In the genomic region with DNA sequence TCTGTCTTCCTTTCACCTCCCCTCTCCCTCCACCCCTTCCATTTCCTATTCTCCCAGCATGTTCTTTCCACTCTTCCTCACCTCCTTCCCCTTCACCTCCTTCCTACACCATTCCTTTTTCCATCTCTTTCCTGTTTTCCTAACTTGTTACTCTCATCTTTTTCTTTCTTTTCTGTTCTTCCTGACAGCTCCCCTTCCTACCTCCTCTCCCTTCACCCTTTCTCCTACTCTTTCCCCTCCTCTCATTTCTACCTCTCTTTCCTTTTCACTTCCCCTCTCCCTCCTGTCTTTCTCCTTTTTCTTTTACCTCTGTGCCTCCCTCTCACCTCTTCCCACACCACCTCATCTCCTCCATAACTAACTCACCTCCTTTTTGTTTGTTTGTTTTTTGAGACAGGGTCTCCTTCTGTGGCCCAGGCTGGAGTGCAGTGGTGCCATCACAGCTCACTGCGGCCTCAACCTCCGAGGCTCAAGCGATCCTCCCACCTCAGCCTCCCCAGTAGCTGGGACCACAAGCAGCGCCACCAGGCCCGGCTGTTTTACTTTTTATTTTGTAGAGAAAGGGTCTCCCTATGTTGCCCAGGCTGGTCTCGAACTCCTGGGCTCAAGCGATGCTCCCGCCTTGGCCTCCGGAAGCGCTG, we compare ENCODE assay signal across 8 cellular contexts. TPM values are rescaled to one million over a fixed set of nuclear protein-coding genes. Genes with fewer than 3 reads are reported as not detected.
A peak's percentile ranks its signal among the peaks of the same experiment; 100 is the strongest.
DNase-seq lines count a peak whose midpoint lies in the region; ATAC-seq, FAIRE-seq and TF ChIP-seq lines count a peak whose summit lies in the region.

No MANE protein-coding gene starts in this region.

- H3F3A ChIP-seq in PC-9 (ENCODE audit: insufficient read depth, low read depth), result peaks cover 17% of the 10 kb centered on the region; the same call in 1 of the 2 replicates

- H3K9me1 ChIP-seq in endothelial cell of umbilical vein (replicated peaks; ENCODE audit: control insufficient read depth, extremely low read depth, insufficient read depth, low read length), result no peaks in the 10 kb centered on the region

- FAIRE-seq in endothelial cell of umbilical vein (lab: Jason Lieb, UNC) (peak; percentile 8), RCC 7860 (lab: Jason Lieb, UNC) (no peak)

- H3K9me2 ChIP-seq in PC-9 (ENCODE audit: insufficient read depth), result no peaks in the 10 kb centered on the region

- H3K4me2 ChIP-seq in PC-9 (peak overlapping the region; percentile 78), endothelial cell of umbilical vein (ENCODE audit: insufficient read depth, low read length) (no peak overlapping the region), osteoblast (ENCODE audit: insufficient read depth, low read length) (peak overlapping the region; percentile 98)

- BruUV-seq in PC-9 (replicated peaks; lab: Mats Ljungman, UMichigan) (no TSS peak), endothelial cell of umbilical vein (replicated peaks; lab: Mats Ljungman, UMichigan) (no TSS peak)

- H3K4me3 ChIP-seq in CD4-positive, CD25-positive, alpha-beta regulatory T cell (ENCODE audit: low read depth, low read length), result peak overlapping the region; percentile 94
- peak overlapping the region; percentile 65 for H3K4me3 ChIP-seq in PC-9
- peak overlapping the region in 1 of 3 experiments; percentile 82 for H3K4me3 ChIP-seq in endothelial cell of umbilical vein (replicated peaks in 1 of 3; ENCODE audit: insufficient read depth in 1 of 3, low read depth in 1 of 3, low read length in 3 of 3)
- H3K4me3 ChIP-seq in osteoblast (ENCODE audit: insufficient read depth, low read length), result peak overlapping the region; percentile 98

- H3K36me3 Mint-ChIP-seq in CD4-positive, CD25-positive, alpha-beta regulatory T cell, result peaks cover 3% of the 10 kb centered on the region

- no peaks in the 10 kb centered on the region for H3K27me3 ChIP-seq in CD4-positive, CD25-positive, alpha-beta regulatory T cell (ENCODE audit: control insufficient read depth, insufficient read depth, low read length)
- H3K27me3 ChIP-seq in PC-9 (ENCODE audit: insufficient read depth, low read depth) (no peaks in the 10 kb centered on the region), endothelial cell of umbilical vein (ENCODE audit: control insufficient read depth in 2 of 2, insufficient read depth in 2 of 2, low read length in 2 of 2) (no peaks in the 10 kb centered on the region), osteoblast (ENCODE audit: insufficient read depth, low read length) (peaks cover 4% of the 10 kb centered on the region)

- no peaks in the 10 kb centered on the region for H3K36me3 ChIP-seq in CD4-positive, CD25-positive, alpha-beta regulatory T cell (ENCODE audit: control insufficient read depth, insufficient read depth, low read length)
- H3K36me3 ChIP-seq in PC-9 (ENCODE audit: low read depth) (no peaks in the 10 kb centered on the region), endothelial cell of umbilical vein (ENCODE audit: control insufficient read depth in 2 of 2, extremely low read depth in 1 of 2, insufficient read depth in 2 of 2, low read length in 2 of 2) (no peaks in the 10 kb centered on the region), osteoblast (ENCODE audit: insufficient read depth, low read length) (no peaks in the 10 kb centered on the region)

- no peak overlapping the region for H3K9ac ChIP-seq in endothelial cell of umbilical vein (replicated peaks; ENCODE audit: extremely low read depth, insufficient read depth, low read length)

- TF ChIP-seq CTCF in PC-9 (conservative IDR thresholded peaks at IDR 0.05), result no peak
- TF ChIP-seq CTCF in endothelial cell of umbilical vein (IDR thresholded peaks at IDR 0.05; ENCODE audit: extremely low read depth in 1 of 2, insufficient read depth in 1 of 2, low read depth in 1 of 2, low read length in 2 of 2), result no peak
- no peak for TF ChIP-seq CTCF in osteoblast (IDR thresholded peaks at IDR 0.05; ENCODE audit: extremely low read depth, low read depth, low read length)

- H3K4me1 ChIP-seq in CD4-positive, CD25-positive, alpha-beta regulatory T cell (ENCODE audit: control insufficient read depth, insufficient read depth, low read length, poor library complexity, severe bottlenecking), result peaks cover 25% of the 10 kb centered on the region
- H3K4me1 ChIP-seq in PC-9 (replicated peaks; ENCODE audit: insufficient read depth) (peaks cover 36% of the 10 kb centered on the region), endothelial cell of umbilical vein (ENCODE audit: control insufficient read depth, extremely low read depth, insufficient read depth, low read length) (peaks cover 24% of the 10 kb centered on the region), osteoblast (ENCODE audit: insufficient read depth, low read length) (peaks cover 27% of the 10 kb centered on the region)

- peak overlapping the region; percentile 89 for H3K27ac ChIP-seq in CD4-positive, CD25-positive, alpha-beta regulatory T cell (ENCODE audit: insufficient read depth, low read length, poor library complexity, severe bottlenecking)
- peak overlapping the region; percentile 90 for H3K27ac ChIP-seq in PC-9
- peak overlapping the region; percentile 94 for H3K27ac ChIP-seq in endothelial cell of umbilical vein (ENCODE audit: insufficient read depth, low read depth, low read length)
- H3K27ac ChIP-seq in osteoblast (ENCODE audit: low read depth, low read length), result peak overlapping the region; percentile 95

- ATAC-seq in CD4-positive, CD25-positive, alpha-beta regulatory T cell (ENCODE audit: low read depth in 2 of 2), result no peak
- no peak for ATAC-seq in HG03354 (IDR thresholded peaks at IDR 0.05; ENCODE audit: poor library complexity, severe bottlenecking, unreplicated experiment)

- dilution Hi-C loops in endothelial cell of umbilical vein (cut with MboI; ENCODE audit: extremely low pct_ligation_motif_present, low sequenced_read_pairs), result loop anchor here (25.0 kb wide), 1 partner anchor 258 kb away; no protein-coding TSS in a partner anchor

- peak overlapping the region; percentile 91 to 100 (median 96) for H3K4me3 Mint-ChIP-seq in CD4-positive, CD25-positive, alpha-beta regulatory T cell

- H3K79me2 ChIP-seq in PC-9 (ENCODE audit: low read depth) (peaks cover 41% of the 10 kb centered on the region), endothelial cell of umbilical vein (ENCODE audit: control insufficient read depth, insufficient read depth, low read length) (peaks cover 37% of the 10 kb centered on the region), osteoblast (ENCODE audit: insufficient read depth, low read length) (peaks cover 51% of the 10 kb centered on the region)

- CTCF ChIA-PET in PC-9 (lab: Charles Lee) (interaction anchor here (0.7 kb wide), 1 partner anchor 170 kb away, joined by 3 read pairs; no protein-coding TSS in a partner anchor), endothelial cell of umbilical vein (lab: Charles Lee) (interaction anchor here (2.9 kb wide), 1 partner anchor 63 kb away, joined by 11 read pairs; no protein-coding TSS in a partner anchor)

- POLR2A ChIA-PET in PC-9 (lab: Charles Lee; ENCODE audit: unreplicated experiment), result no interaction called here
- POLR2A ChIA-PET in endothelial cell of umbilical vein (lab: Charles Lee), result no interaction called here

- H2AFZ ChIP-seq in PC-9 (peak overlapping the region; percentile 95), endothelial cell of umbilical vein (ENCODE audit: low read depth, low read length) (no peak overlapping the region), osteoblast (ENCODE audit: low read length) (peak overlapping the region; percentile 98)

- DNase-seq in CD4-positive, CD25-positive, alpha-beta regulatory T cell, result no peak
- DNase-seq in PC-9 (no peak), endothelial cell of umbilical vein (ENCODE audit: low read depth, low spot score) (no peak), osteoblast (ENCODE audit: insufficient read length, low spot score, missing footprints) (no peak), NCI-H1092 treated with DMSO at 0.1 percent for 48 hours (lab: John Stamatoyannopoulos, UW) (no peak), RCC 7860 (ENCODE audit: low spot score) (no peak), AG08396 (ENCODE audit: low spot score) (no peak)

- no peaks in the 10 kb centered on the region for H3K9me3 Mint-ChIP-seq in CD4-positive, CD25-positive, alpha-beta regulatory T cell

- H4K20me1 ChIP-seq in PC-9 (ENCODE audit: insufficient read depth), result peaks cover 14% of the 10 kb centered on the region; the same call in 1 of the 2 replicates
- no peaks in the 10 kb centered on the region for H4K20me1 ChIP-seq in endothelial cell of umbilical vein (replicated peaks; ENCODE audit: control insufficient read depth, extremely low read depth, insufficient read depth, low read length)
- H4K20me1 ChIP-seq in osteoblast (ENCODE audit: insufficient read depth, low read length), result peaks cover 16% of the 10 kb centered on the region

- intact Hi-C loops in PC-9 (cut with micrococcal nuclease; ENCODE audit: unreplicated experiment), result loop anchor here (5.0 kb wide), 1 partner anchor 263 kb away; no protein-coding TSS in a partner anchor
- intact Hi-C loops in endothelial cell of umbilical vein (cut with micrococcal nuclease), result loop anchor here (10.0 kb wide), 1 partner anchor 1606 kb away; no protein-coding TSS in a partner anchor

- H3K27ac Mint-ChIP-seq in CD4-positive, CD25-positive, alpha-beta regulatory T cell, result peak overlapping the region; percentile 97 to 100 (median 98)

- H3K9me3 ChIP-seq in CD4-positive, CD25-positive, alpha-beta regulatory T cell (ENCODE audit: control insufficient read depth in 2 of 2, low read length in 2 of 2), result no peaks in the 10 kb centered on the region
- H3K9me3 ChIP-seq in PC-9 (ENCODE audit: insufficient read depth, low read depth) (no peaks in the 10 kb centered on the region), endothelial cell of umbilical vein (replicated peaks; ENCODE audit: control insufficient read depth, insufficient read depth, low read length) (no peaks in the 10 kb centered on the region), osteoblast (ENCODE audit: low read depth, low read length) (no peaks in the 10 kb centered on the region)

- no peak for TF ChIP-seq POLR2A in endothelial cell of umbilical vein (IDR thresholded peaks at IDR 0.05; ENCODE audit: low read depth, low read length)

- peaks cover 8% of the 10 kb centered on the region for H3K27me3 Mint-ChIP-seq in CD4-positive, CD25-positive, alpha-beta regulatory T cell

- peaks cover 24 to 47% (median 38%) of the 10 kb centered on the region in 4 donors for H3K4me1 Mint-ChIP-seq in CD4-positive, CD25-positive, alpha-beta regulatory T cell

RNA-seq across cellular contexts. Expression of gene ARFGEF2, which starts 0.9 kb away (rescaled TPM):
- total RNA-seq in CD4-positive, CD25-positive, alpha-beta regulatory T cell, result 22.1 TPM
- polyA plus RNA-seq in CD4-positive, CD25-positive, alpha-beta regulatory T cell, result 1 to 10 TPM; 6.8 to 7.9 (median 7.4) TPM
- 39.9 and 47.0 TPM in 2 replicates for total RNA-seq in PC-9 (2021)
- total RNA-seq in endothelial cell of umbilical vein, result 26.1 and 32.6 TPM in 2 replicates
- 8.6 and 12.7 TPM in 2 replicates for polyA plus RNA-seq in endothelial cell of umbilical vein
- 10.6 and 11.0 TPM in 2 replicates for polyA plus RNA-seq in endothelial cell of umbilical vein (2011; cell fraction: cytosol; rRNA removed)
- polyA plus RNA-seq in endothelial cell of umbilical vein (2011; cell fraction: nucleus; rRNA removed), result 35.7 and 68.9 TPM in 2 replicates
- polyA plus RNA-seq in endothelial cell of umbilical vein (2012), result 18.8 and 24.0 TPM in 2 replicates
- polyA minus RNA-seq in endothelial cell of umbilical vein, result 60.9 and 66.9 TPM in 2 replicates
- 29.8 TPM for polyA minus RNA-seq in endothelial cell of umbilical vein (2011; cell fraction: cytosol; rRNA and poly(A)+ RNA removed)
- 47.1 and 51.0 TPM in 2 replicates for polyA minus RNA-seq in endothelial cell of umbilical vein (2011; cell fraction: nucleus; rRNA and poly(A)+ RNA removed)
- total RNA-seq in osteoblast, result 42.0 and 47.7 TPM in 2 replicates
